Comparison of ENCODE assay signal across 27 cellular contexts in the genomic region with DNA sequence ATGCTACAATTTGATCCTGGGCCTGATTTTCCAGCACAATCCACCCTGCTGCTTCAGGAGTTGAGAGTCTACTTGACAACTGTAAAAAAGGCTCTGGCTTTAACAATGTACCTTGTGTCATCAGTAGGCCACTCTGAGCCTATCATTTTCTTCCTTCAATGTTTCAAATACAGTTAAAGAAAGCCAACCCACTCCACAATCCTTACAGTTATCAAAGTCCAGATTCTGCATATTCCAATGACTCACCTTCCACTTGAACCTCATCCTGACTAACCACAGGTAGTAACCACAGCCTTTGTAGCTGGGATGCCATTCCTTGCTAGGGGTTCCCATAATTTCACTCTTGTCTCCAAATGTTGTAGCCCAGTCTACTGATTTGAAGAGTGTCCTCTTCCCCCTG. TPM values are rescaled to one million over a fixed set of nuclear protein-coding genes. Genes with fewer than 3 reads are reported as not detected.
DNase-seq lines count a peak whose midpoint lies in the region; ATAC-seq, FAIRE-seq and TF ChIP-seq lines count a peak whose summit lies in the region.
"Had no signal": no experiment of that assay in that cellular context is flagged by ENCODE, and none has a peak within 500 bp of the region (broad histone marks: within the 10 kb centered on the region; RNA-seq: fewer than 3 reads in every experiment).

No MANE protein-coding gene starts in this region.

- H3K27ac ChIP-seq in caudate nucleus (ENCODE audit: low read depth, low read length) (peak overlapping the region; percentile 48), layer of hippocampus (ENCODE audit: low read depth, low read length) (peak overlapping the region; percentile 44), upper lobe of right lung (no peak overlapping the region)
- H3K27ac ChIP-seq: 22Rv1; BLaER1 treated with 17β-estradiol and CSF1 and Interleukin-3, amounts not matched to agents 10 nM and 100 nM; Peyer's patch; SJCRH30 had no signal

- no peaks in the 10 kb centered on the region for H3K36me3 ChIP-seq in upper lobe of right lung
- H3K36me3 ChIP-seq: BLaER1 treated with 17β-estradiol and CSF1 and Interleukin-3, amounts not matched to agents 10 nM and 100 nM; Peyer's patch; SJCRH30 had no signal

- no peaks in the 10 kb centered on the region for H3K9me3 ChIP-seq in upper lobe of right lung
- H3K9me3 ChIP-seq: Caco-2, Peyer's patch, SJCRH30 had no signal

- no peak for TF ChIP-seq CTCF in upper lobe of right lung (IDR thresholded peaks at IDR 0.05)

- no peak for FAIRE-seq in frontal cortex (lab: Jason Lieb, UNC)
- FAIRE-seq: G401.6, GM12892, HepG2 had no signal

- DNase-seq in DMS53 (lab: John Stamatoyannopoulos, UW) (peak; percentile 45), DMS53 treated with DMSO at 0.1 percent for 48 hours (lab: John Stamatoyannopoulos, UW; ENCODE audit: unreplicated experiment) (no peak), caudate nucleus (lab: John Stamatoyannopoulos, UW) (no peak), upper lobe of right lung (no peak), GOT3 (lab: John Stamatoyannopoulos, UW) (no peak), frontal cortex (ENCODE audit: low spot score in 2 of 2) (no peak)
- DNase-seq: Caco-2; CD4-positive, alpha-beta memory T cell; DMS 273 treated with DMSO at 0.1 percent for 48 hours; H7; KBM-7; MM.1S; NCI-H1092; NCI-H1436 treated with DMSO at 0.1 percent for 48 hours; NCI-H1930; NCI-H345; NCI-H524; NCI-H82; Peyer's patch; SJCRH30 had no signal

- H3K27me3 ChIP-seq in layer of hippocampus (ENCODE audit: control insufficient read depth, insufficient read depth, low read length) (no peaks in the 10 kb centered on the region), upper lobe of right lung (no peaks in the 10 kb centered on the region)
- H3K27me3 ChIP-seq: BLaER1 treated with 17β-estradiol and CSF1 and Interleukin-3, amounts not matched to agents 10 nM and 100 nM; Peyer's patch; SJCRH30 had no signal

- peak; percentile 75 for ATAC-seq in upper lobe of right lung
- ATAC-seq in HG03108 (IDR thresholded peaks at IDR 0.05; ENCODE audit: unreplicated experiment): no peak
- ATAC-seq: HepG2 had no signal

- no peaks in the 10 kb centered on the region for H3K4me1 ChIP-seq in upper lobe of right lung
- H3K4me1 ChIP-seq: BLaER1 treated with 17β-estradiol and CSF1 and Interleukin-3, amounts not matched to agents 10 nM and 100 nM; Caco-2; Peyer's patch; SJCRH30 had no signal

- intact Hi-C loops in upper lobe of right lung (cut with DNase I): no loop called here

- H3K4me3 ChIP-seq in upper lobe of right lung: no peak overlapping the region
- H3K4me3 ChIP-seq: BLaER1 treated with 17β-estradiol and CSF1 and Interleukin-3, amounts not matched to agents 10 nM and 100 nM; Peyer's patch; SJCRH30 had no signal

RNA-seq across cellular contexts. Expression of a gene that starts 35.5 kb away (rescaled TPM):
- total RNA-seq in upper lobe of right lung: 345 TPM
- 57.9 TPM for total RNA-seq in frontal cortex
- total RNA-seq: CD4-positive, alpha-beta memory T cell had no signal
